8 cellular contexts compared by ENCODE assay signal in the genomic region with DNA sequence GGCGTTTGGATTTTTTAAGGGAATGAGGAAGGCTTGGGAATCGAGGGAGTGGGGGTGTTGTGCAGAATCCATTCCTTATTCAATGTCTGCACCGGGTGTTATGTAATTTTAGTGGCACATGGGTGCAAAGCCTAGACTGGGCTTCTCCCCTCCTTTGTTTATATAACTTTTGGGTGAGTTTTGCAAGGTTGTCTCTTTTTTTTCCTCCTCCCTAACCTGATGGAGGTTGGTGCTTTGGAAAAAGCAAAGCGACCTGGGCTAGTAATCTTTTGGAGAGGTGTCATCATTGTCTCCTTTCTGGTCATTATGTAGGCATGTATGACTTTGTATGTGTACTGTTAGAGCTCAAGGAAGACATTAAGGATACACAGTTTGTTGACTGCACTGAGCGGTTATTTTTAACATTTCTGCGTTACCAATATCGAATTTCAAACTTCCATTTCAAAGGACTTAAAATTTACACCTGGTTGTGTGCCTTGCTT. TPM values are rescaled to one million over a fixed set of nuclear protein-coding genes. Genes with fewer than 3 reads are reported as not detected.
DNase-seq lines count a peak whose midpoint lies in the region; ATAC-seq, FAIRE-seq and TF ChIP-seq lines count a peak whose summit lies in the region.

No MANE protein-coding gene starts in this region.

- H3K4me3 ChIP-seq in OCI-LY3 (ENCODE audit: low read length) (peak overlapping the region; percentile 86), dorsolateral prefrontal cortex (peak overlapping the region; percentile 59 to 99 (median 90))

- peaks cover 80% of the 10 kb centered on the region for H3K79me2 ChIP-seq in OCI-LY3 (ENCODE audit: low read length)

- H3K27me3 ChIP-seq in OCI-LY3 (ENCODE audit: low read depth, low read length) (no peaks in the 10 kb centered on the region), dorsolateral prefrontal cortex (no peaks in the 10 kb centered on the region)

- H3K9ac ChIP-seq in OCI-LY3 (ENCODE audit: low read length) = peak overlapping the region; percentile 90

- BruUV-seq in Calu3 (replicated peaks; lab: Mats Ljungman, UMichigan) = no TSS peak

- H3K27ac Mint-ChIP-seq in Calu3 (ENCODE audit: unreplicated experiment) (peak overlapping the region; percentile 52), nephron progenitor cell (no peak overlapping the region)

- intact Hi-C loops in Calu3 (cut with micrococcal nuclease; ENCODE audit: unreplicated experiment) = no loop called here
- intact Hi-C loops in dorsolateral prefrontal cortex (cut with DNase I) = loop anchor here (5.0 to 10.0 kb wide), 3 partner anchors 39 to 604 kb away; a partner anchor contains a TSS

- H3K4me3 Mint-ChIP-seq in Calu3 (ENCODE audit: low read depth, unreplicated experiment) (peak overlapping the region; percentile 99), nephron progenitor cell (peak overlapping the region; percentile 95)

- H3K4me1 ChIP-seq in OCI-LY3 (ENCODE audit: low read length) = peaks cover 50% of the 10 kb centered on the region

- no peak for FAIRE-seq in D721Med (lab: Jason Lieb, UNC)

- CTCF ChIA-PET in Calu3 (lab: Charles Lee) = no interaction called here

- no peaks in the 10 kb centered on the region for H3K9me3 ChIP-seq in OCI-LY3 (ENCODE audit: insufficient read depth, low read length)

- H3K27ac ChIP-seq in OCI-LY3 (ENCODE audit: low read length) (peak overlapping the region; percentile 78), dorsolateral prefrontal cortex (peak overlapping the region; percentile 89 to 99 (median 98))

- H3K36me3 ChIP-seq in OCI-LY3 (replicated peaks; ENCODE audit: low read depth, low read length) = peaks cover 18% of the 10 kb centered on the region

- H3K36me3 Mint-ChIP-seq in Calu3 (ENCODE audit: insufficient read depth, unreplicated experiment) (peaks cover 43% of the 10 kb centered on the region), nephron progenitor cell (ENCODE audit: low read depth) (no peaks in the 10 kb centered on the region)

- H3K9me3 Mint-ChIP-seq in Calu3 (ENCODE audit: low read depth, unreplicated experiment) (no peaks in the 10 kb centered on the region), nephron progenitor cell (no peaks in the 10 kb centered on the region)

- no peak overlapping the region for H2AFZ ChIP-seq in OCI-LY3 (ENCODE audit: low read depth, low read length)

- H3K27me3 Mint-ChIP-seq in Calu3 (ENCODE audit: unreplicated experiment) (no peaks in the 10 kb centered on the region), nephron progenitor cell (ENCODE audit: low read depth, poor library complexity) (peaks cover 53% of the 10 kb centered on the region)

- H3K4me1 Mint-ChIP-seq in Calu3 (ENCODE audit: low read depth, unreplicated experiment) (no peaks in the 10 kb centered on the region), nephron progenitor cell (peaks cover 44% of the 10 kb centered on the region)

- peak overlapping the region; percentile 87 for H3K4me2 ChIP-seq in OCI-LY3 (ENCODE audit: low read length)

- ATAC-seq in GM18909 (IDR thresholded peaks at IDR 0.05; ENCODE audit: poor library complexity, unreplicated experiment) = no peak

- peaks cover 56% of the 10 kb centered on the region for H4K20me1 ChIP-seq in OCI-LY3 (ENCODE audit: insufficient read depth, low read length)

- DNase-seq in Calu3 (no peak), dorsolateral prefrontal cortex (peak in 1 of 10 donors; percentile 23), nephron progenitor cell (no peak), HK-2 (ENCODE audit: unreplicated experiment) (no peak), D721Med (ENCODE audit: insufficient read length, low spot score) (no peak)
- DNase-seq in effector CD8-positive, alpha-beta T cell (lab: John Stamatoyannopoulos, UW) = no peak

- TF ChIP-seq CTCF in Calu3 (IDR thresholded peaks at IDR 0.05; ENCODE audit: unreplicated experiment) = no peak
- no peak for TF ChIP-seq CTCF in OCI-LY3 (IDR thresholded peaks at IDR 0.05; ENCODE audit: low read depth, low read length)
- TF ChIP-seq CTCF in dorsolateral prefrontal cortex (IDR thresholded peaks at IDR 0.05 in 54 of 56, conservative IDR thresholded peaks at IDR 0.05 in 2 of 56; ENCODE audit: low read depth in 1 of 56, partially characterized antibody in 56 of 56) = no peak
- no peak for TF ChIP-seq CTCF in nephron progenitor cell (IDR thresholded peaks at IDR 0.05)
- TF ChIP-seq CTCF in D721Med (IDR thresholded peaks at IDR 0.05; ENCODE audit: insufficient read depth, missing control alignments) = no peak

RNA-seq across cellular contexts. Expression of a gene that starts 3.1 kb away (rescaled TPM):
- total RNA-seq in Calu3 (2022) (39.3 and 47.4 TPM in 2 replicates), dorsolateral prefrontal cortex (100 to 1,000 TPM; 186 to 408 (median 285) TPM)
